Comparison of ENCODE assay signal across 1 cellular context in the genomic region with DNA sequence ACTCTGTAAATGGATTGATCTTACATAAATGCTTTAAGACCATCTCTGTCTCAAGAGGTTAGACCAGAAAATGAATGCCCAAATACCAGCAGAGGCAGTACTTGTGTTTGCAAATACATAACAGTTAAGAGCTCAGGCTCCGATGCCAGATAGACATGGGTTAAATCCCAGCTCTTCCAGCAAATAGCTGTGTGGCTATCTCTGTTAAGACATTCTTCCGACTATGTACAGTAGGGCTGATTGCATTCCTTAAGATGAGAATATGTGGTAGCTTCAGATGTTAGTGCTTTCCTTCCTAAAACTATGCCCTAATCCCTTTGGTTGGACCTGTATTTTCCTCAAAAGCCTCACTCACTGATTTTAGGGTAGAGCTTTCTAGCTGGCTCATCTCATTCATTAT.
TF ChIP-seq lines count a peak whose summit lies in the region.

No MANE protein-coding gene starts in this region.

TF ChIP-seq in IMR-90, 13 proteins besides CTCF, POLR2A, EP300 and RAD21 (continued from another document):
- TF ChIP-seq, protein P1, sequence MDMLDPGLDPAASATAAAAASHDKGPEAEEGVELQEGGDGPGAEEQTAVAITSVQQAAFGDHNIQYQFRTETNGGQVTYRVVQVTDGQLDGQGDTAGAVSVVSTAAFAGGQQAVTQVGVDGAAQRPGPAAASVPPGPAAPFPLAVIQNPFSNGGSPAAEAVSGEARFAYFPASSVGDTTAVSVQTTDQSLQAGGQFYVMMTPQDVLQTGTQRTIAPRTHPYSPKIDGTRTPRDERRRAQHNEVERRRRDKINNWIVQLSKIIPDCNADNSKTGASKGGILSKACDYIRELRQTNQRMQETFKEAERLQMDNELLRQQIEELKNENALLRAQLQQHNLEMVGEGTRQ (IDR thresholded peaks at IDR 0.05; ENCODE audit: low read depth, low read length) = no peak
- no peak for TF ChIP-seq RFX5 (IDR thresholded peaks at IDR 0.05; ENCODE audit: low read depth, low read length)
- TF ChIP-seq CHD1 (IDR thresholded peaks at IDR 0.05; ENCODE audit: low read depth, low read length) = no peak
